Comparison of ENCODE assay signal across 8 cellular contexts in genomic region chr19:39539165-39539518, GRCh38. TPM values are rescaled to one million over a fixed set of nuclear protein-coding genes. Genes with fewer than 3 reads are reported as not detected.
DNase-seq lines count a peak whose midpoint lies in the region; ATAC-seq lines count a peak whose summit lies in the region.

No MANE protein-coding gene starts in this region.

- no peaks in the 10 kb centered on the region for H3K9me3 Mint-ChIP-seq in stimulated activated naive CD8-positive, alpha-beta T cell treated with anti-CD3 and anti-CD28 coated beads, Interleukin-15, Interleukin-2, amounts not matched to agents 100 ng/mL and 50 ng/mL, for 24 hours
- no peaks in the 10 kb centered on the region for H3K9me3 Mint-ChIP-seq in activated CD4-positive, alpha-beta memory T cell treated with anti-CD3 and anti-CD28 coated beads, Interleukin-2, amount 10 ng/mL, durations not matched to agents 7 days and 5 days
- H3K9me3 Mint-ChIP-seq in stimulated activated naive CD8-positive, alpha-beta T cell treated with anti-CD3 and anti-CD28 coated beads, Interleukin-15, amount 100 ng/mL, for 72 hours = no peaks in the 10 kb centered on the region

- peak overlapping the region; percentile 86 for H3K4me3 Mint-ChIP-seq in stimulated activated naive CD8-positive, alpha-beta T cell treated with anti-CD3 and anti-CD28 coated beads, Interleukin-15, Interleukin-2, amounts not matched to agents 100 ng/mL and 50 ng/mL, for 24 hours
- peak overlapping the region; percentile 85 for H3K4me3 Mint-ChIP-seq in activated CD4-positive, alpha-beta memory T cell treated with anti-CD3 and anti-CD28 coated beads, Interleukin-2, amount 10 ng/mL, durations not matched to agents 7 days and 5 days
- H3K4me3 Mint-ChIP-seq in stimulated activated naive CD8-positive, alpha-beta T cell treated with anti-CD3 and anti-CD28 coated beads, Interleukin-15, amount 100 ng/mL, for 72 hours = peak overlapping the region; percentile 90 to 91

- H3K9me3 ChIP-seq in iPS-18c (ENCODE audit: control insufficient read depth, insufficient read depth, low read length) = no peaks in the 10 kb centered on the region

- POLR2A ChIA-PET in activated CD4-positive, alpha-beta memory T cell treated with anti-CD3 and anti-CD28 coated beads, Interleukin-2, amount 10 ng/mL, durations not matched to agents 7 days and 5 days (lab: Charles Lee) = interaction anchor here (0.6 to 1.7 kb wide), 9 partner anchors 57 to 148 kb away, joined by 3 to 8 read pairs (median 4); partner anchors contain the start of genes MED29, PAF1, RPS16 and SUPT5H

- H3K27ac Mint-ChIP-seq in stimulated activated naive CD8-positive, alpha-beta T cell treated with anti-CD3 and anti-CD28 coated beads, Interleukin-15, Interleukin-2, amounts not matched to agents 100 ng/mL and 50 ng/mL, for 24 hours = peak overlapping the region; percentile 91
- peak overlapping the region; percentile 47 for H3K27ac Mint-ChIP-seq in activated CD4-positive, alpha-beta memory T cell treated with anti-CD3 and anti-CD28 coated beads, Interleukin-2, amount 10 ng/mL, durations not matched to agents 7 days and 5 days
- peak overlapping the region; percentile 72 to 86 for H3K27ac Mint-ChIP-seq in stimulated activated naive CD8-positive, alpha-beta T cell treated with anti-CD3 and anti-CD28 coated beads, Interleukin-15, amount 100 ng/mL, for 72 hours

- DNase-seq in stimulated activated naive CD8-positive, alpha-beta T cell treated with anti-CD3 and anti-CD28 coated beads, Interleukin-15, Interleukin-2, amounts not matched to agents 100 U/mL and 50 U/mL, for 24 hours = no peak
- no peak for DNase-seq in activated CD4-positive, alpha-beta memory T cell treated with anti-CD3 and anti-CD28 coated beads, Interleukin-2, amount 10 ng/mL, durations not matched to agents 7 days and 5 days
- no peak for DNase-seq in stimulated activated naive CD8-positive, alpha-beta T cell treated with anti-CD3 and anti-CD28 coated beads, Interleukin-15, amount 100 ng/mL, for 72 hours
- DNase-seq in dermis blood vessel endothelial cell = no peak

- H3K36me3 Mint-ChIP-seq in stimulated activated naive CD8-positive, alpha-beta T cell treated with anti-CD3 and anti-CD28 coated beads, Interleukin-15, Interleukin-2, amounts not matched to agents 100 ng/mL and 50 ng/mL, for 24 hours (ENCODE audit: low read depth) = peaks cover 6% of the 10 kb centered on the region
- peaks cover 11% of the 10 kb centered on the region for H3K36me3 Mint-ChIP-seq in activated CD4-positive, alpha-beta memory T cell treated with anti-CD3 and anti-CD28 coated beads, Interleukin-2, amount 10 ng/mL, durations not matched to agents 7 days and 5 days (ENCODE audit: low read depth)

- CTCF ChIA-PET in activated CD4-positive, alpha-beta memory T cell treated with anti-CD3 and anti-CD28 coated beads, Interleukin-2, amount 10 ng/mL, durations not matched to agents 7 days and 5 days (lab: Charles Lee) = interaction anchor here (0.6 to 2.3 kb wide), 7 partner anchors 12 to 253 kb away, joined by 3 to 15 read pairs (median 3); partner anchors contain the start of gene SAMD4B

- H3K4me1 Mint-ChIP-seq in stimulated activated naive CD8-positive, alpha-beta T cell treated with anti-CD3 and anti-CD28 coated beads, Interleukin-15, Interleukin-2, amounts not matched to agents 100 ng/mL and 50 ng/mL, for 24 hours (ENCODE audit: low read depth) = peaks cover 52% of the 10 kb centered on the region
- peaks cover 46% of the 10 kb centered on the region for H3K4me1 Mint-ChIP-seq in activated CD4-positive, alpha-beta memory T cell treated with anti-CD3 and anti-CD28 coated beads, Interleukin-2, amount 10 ng/mL, durations not matched to agents 7 days and 5 days
- H3K4me1 Mint-ChIP-seq in stimulated activated naive CD8-positive, alpha-beta T cell treated with anti-CD3 and anti-CD28 coated beads, Interleukin-15, amount 100 ng/mL, for 72 hours = peaks cover 59% of the 10 kb centered on the region

- H3K27me3 Mint-ChIP-seq in stimulated activated naive CD8-positive, alpha-beta T cell treated with anti-CD3 and anti-CD28 coated beads, Interleukin-15, Interleukin-2, amounts not matched to agents 100 ng/mL and 50 ng/mL, for 24 hours = no peaks in the 10 kb centered on the region
- H3K27me3 Mint-ChIP-seq in activated CD4-positive, alpha-beta memory T cell treated with anti-CD3 and anti-CD28 coated beads, Interleukin-2, amount 10 ng/mL, durations not matched to agents 7 days and 5 days = no peaks in the 10 kb centered on the region
- no peaks in the 10 kb centered on the region for H3K27me3 Mint-ChIP-seq in stimulated activated naive CD8-positive, alpha-beta T cell treated with anti-CD3 and anti-CD28 coated beads, Interleukin-15, amount 100 ng/mL, for 72 hours

- no peak for ATAC-seq in stimulated activated naive CD8-positive, alpha-beta T cell treated with anti-CD3 and anti-CD28 coated beads, Interleukin-15, Interleukin-2, amounts not matched to agents 100 U/mL and 50 U/mL, for 24 hours
- peak; percentile 29 for ATAC-seq in stimulated activated naive CD8-positive, alpha-beta T cell treated with anti-CD3 and anti-CD28 coated beads, Interleukin-15, amount 100 ng/mL, for 72 hours
- ATAC-seq in HG02884 (IDR thresholded peaks at IDR 0.05; ENCODE audit: unreplicated experiment) (no peak), GM18498 (IDR thresholded peaks at IDR 0.05; ENCODE audit: unreplicated experiment) (no peak)

- peak overlapping the region; percentile 90 for H3K4me3 ChIP-seq in iPS-18c (ENCODE audit: insufficient read depth, low read depth, low read length)

RNA-seq across cellular contexts. Expression of gene EID2, which starts 0.8 kb away (rescaled TPM):
- total RNA-seq in activated CD4-positive, alpha-beta memory T cell treated with anti-CD3 and anti-CD28 coated beads, Interleukin-2, amount 10 ng/mL, durations not matched to agents 7 days and 5 days = 10 to 100 TPM; 14.8 to 15.2 TPM
- total RNA-seq in dermis blood vessel endothelial cell = 16.2 and 17.8 TPM in 2 replicates

RNA-seq across cellular contexts. Expression of gene EID2B, which starts 6.5 kb away (rescaled TPM):
- total RNA-seq in activated CD4-positive, alpha-beta memory T cell treated with anti-CD3 and anti-CD28 coated beads, Interleukin-2, amount 10 ng/mL, durations not matched to agents 7 days and 5 days = 1 to 10 TPM; 4.5 to 4.7 TPM
- total RNA-seq in dermis blood vessel endothelial cell = 2.2 and 2.7 TPM in 2 replicates

RNA-seq across cellular contexts. Expression of gene SELENOV, which starts 24.2 kb away (rescaled TPM):
- not detected for total RNA-seq in activated CD4-positive, alpha-beta memory T cell treated with anti-CD3 and anti-CD28 coated beads, Interleukin-2, amount 10 ng/mL, durations not matched to agents 7 days and 5 days
- total RNA-seq in dermis blood vessel endothelial cell = not detected in 2 replicates

RNA-seq across cellular contexts. Expression of gene DLL3, which starts 40.4 kb away (rescaled TPM):
- under 1 TPM; 0.28 to 0.30 TPM for total RNA-seq in activated CD4-positive, alpha-beta memory T cell treated with anti-CD3 and anti-CD28 coated beads, Interleukin-2, amount 10 ng/mL, durations not matched to agents 7 days and 5 days
- total RNA-seq in dermis blood vessel endothelial cell = 0.17 and 0.28 TPM in 2 replicates

RNA-seq across cellular contexts. Expression of gene TIMM50, which starts 58.5 kb away (rescaled TPM):
- 10 to 100 TPM; 44.0 to 44.8 TPM for total RNA-seq in activated CD4-positive, alpha-beta memory T cell treated with anti-CD3 and anti-CD28 coated beads, Interleukin-2, amount 10 ng/mL, durations not matched to agents 7 days and 5 days
- 66.5 and 67.9 TPM in 2 replicates for total RNA-seq in dermis blood vessel endothelial cell
